In the genomic region with DNA sequence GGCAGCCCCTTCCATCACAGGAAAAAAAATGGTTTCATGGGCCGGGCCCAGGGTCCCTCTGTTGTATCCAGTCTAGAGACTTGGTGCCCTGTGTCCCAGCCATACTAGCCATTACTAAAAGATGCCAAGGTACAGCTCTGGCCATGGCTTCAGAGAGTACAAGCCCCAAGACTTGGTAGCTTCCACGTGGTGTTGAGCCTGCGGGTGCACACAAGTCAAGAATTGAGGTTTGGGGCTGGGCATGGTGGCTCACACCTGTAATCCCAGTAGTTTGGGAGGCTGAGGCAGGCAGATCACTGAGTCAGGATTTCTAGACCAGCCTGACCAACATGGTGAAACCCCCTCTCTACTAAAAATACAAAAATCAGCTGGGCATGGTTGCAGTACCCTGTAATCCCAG, we compare ENCODE assay signal across 2 cellular contexts.
TF ChIP-seq lines count a peak whose summit lies in the region.

No MANE protein-coding gene starts in this region.

TF ChIP-seq in K562, 482 proteins besides CTCF, POLR2A, EP300 and RAD21:
- TF ChIP-seq ZNF830 (CRISPR knock-in tag; IDR thresholded peaks at IDR 0.05) (no peak), PRPF4 (IDR thresholded peaks at IDR 0.05; ENCODE audit: insufficient read depth, low read depth, low read length, poor library complexity, severe bottlenecking) (no peak), CXXC5 (CRISPR knock-in tag; IDR thresholded peaks at IDR 0.05) (no peak), GTF2F1 (IDR thresholded peaks at IDR 0.05; ENCODE audit: low read depth, low read length) (peak; percentile 95), ATF3 (IDR thresholded peaks at IDR 0.05) (no peak), ATF3 (CRISPR knock-in tag; conservative IDR thresholded peaks at IDR 0.05) (0 out of 2 replicates have a peak, but pooled peaks have one; percentile 26), HCFC1 (IDR thresholded peaks at IDR 0.05; ENCODE audit: low read depth, low read length) (peak; percentile 32; the same call in 1 of the 2 replicates), SMARCB1 (IDR thresholded peaks at IDR 0.05; ENCODE audit: insufficient read length, low read depth) (no peak), ELK3 (CRISPR knock-in tag; IDR thresholded peaks at IDR 0.05) (no peak), FUS (optimal IDR thresholded peaks at IDR 0.05; ENCODE audit: low read depth, low read length) (no peak), PURB (CRISPR knock-in tag; IDR thresholded peaks at IDR 0.05; ENCODE audit: low read depth) (no peak), ZNF354B (CRISPR knock-in tag; IDR thresholded peaks at IDR 0.05) (no peak), SRSF7 (optimal IDR thresholded peaks at IDR 0.05; ENCODE audit: low read depth, low read length) (no peak), ZNF444 (CRISPR knock-in tag; IDR thresholded peaks at IDR 0.05) (no peak), POLR2B (IDR thresholded peaks at IDR 0.05; ENCODE audit: low read depth, partially characterized antibody) (no peak), ARID3A (IDR thresholded peaks at IDR 0.05; ENCODE audit: borderline replicate concordance, low read depth, low read length) (no peak), XRCC5 (IDR thresholded peaks at IDR 0.05; ENCODE audit: low read depth, low read length) (no peak)
- TF ChIP-seq, protein P1, sequence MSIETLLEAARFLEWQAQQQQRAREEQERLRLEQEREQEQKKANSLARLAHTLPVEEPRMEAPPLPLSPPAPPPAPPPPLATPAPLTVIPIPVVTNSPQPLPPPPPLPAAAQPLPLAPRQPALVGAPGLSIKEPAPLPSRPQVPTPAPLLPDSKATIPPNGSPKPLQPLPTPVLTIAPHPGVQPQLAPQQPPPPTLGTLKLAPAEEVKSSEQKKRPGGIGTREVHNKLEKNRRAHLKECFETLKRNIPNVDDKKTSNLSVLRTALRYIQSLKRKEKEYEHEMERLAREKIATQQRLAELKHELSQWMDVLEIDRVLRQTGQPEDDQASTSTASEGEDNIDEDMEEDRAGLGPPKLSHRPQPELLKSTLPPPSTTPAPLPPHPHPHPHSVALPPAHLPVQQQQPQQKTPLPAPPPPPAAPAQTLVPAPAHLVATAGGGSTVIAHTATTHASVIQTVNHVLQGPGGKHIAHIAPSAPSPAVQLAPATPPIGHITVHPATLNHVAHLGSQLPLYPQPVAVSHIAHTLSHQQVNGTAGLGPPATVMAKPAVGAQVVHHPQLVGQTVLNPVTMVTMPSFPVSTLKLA (conservative IDR thresholded peaks at IDR 0.05): no peak
- TF ChIP-seq, protein P2, sequence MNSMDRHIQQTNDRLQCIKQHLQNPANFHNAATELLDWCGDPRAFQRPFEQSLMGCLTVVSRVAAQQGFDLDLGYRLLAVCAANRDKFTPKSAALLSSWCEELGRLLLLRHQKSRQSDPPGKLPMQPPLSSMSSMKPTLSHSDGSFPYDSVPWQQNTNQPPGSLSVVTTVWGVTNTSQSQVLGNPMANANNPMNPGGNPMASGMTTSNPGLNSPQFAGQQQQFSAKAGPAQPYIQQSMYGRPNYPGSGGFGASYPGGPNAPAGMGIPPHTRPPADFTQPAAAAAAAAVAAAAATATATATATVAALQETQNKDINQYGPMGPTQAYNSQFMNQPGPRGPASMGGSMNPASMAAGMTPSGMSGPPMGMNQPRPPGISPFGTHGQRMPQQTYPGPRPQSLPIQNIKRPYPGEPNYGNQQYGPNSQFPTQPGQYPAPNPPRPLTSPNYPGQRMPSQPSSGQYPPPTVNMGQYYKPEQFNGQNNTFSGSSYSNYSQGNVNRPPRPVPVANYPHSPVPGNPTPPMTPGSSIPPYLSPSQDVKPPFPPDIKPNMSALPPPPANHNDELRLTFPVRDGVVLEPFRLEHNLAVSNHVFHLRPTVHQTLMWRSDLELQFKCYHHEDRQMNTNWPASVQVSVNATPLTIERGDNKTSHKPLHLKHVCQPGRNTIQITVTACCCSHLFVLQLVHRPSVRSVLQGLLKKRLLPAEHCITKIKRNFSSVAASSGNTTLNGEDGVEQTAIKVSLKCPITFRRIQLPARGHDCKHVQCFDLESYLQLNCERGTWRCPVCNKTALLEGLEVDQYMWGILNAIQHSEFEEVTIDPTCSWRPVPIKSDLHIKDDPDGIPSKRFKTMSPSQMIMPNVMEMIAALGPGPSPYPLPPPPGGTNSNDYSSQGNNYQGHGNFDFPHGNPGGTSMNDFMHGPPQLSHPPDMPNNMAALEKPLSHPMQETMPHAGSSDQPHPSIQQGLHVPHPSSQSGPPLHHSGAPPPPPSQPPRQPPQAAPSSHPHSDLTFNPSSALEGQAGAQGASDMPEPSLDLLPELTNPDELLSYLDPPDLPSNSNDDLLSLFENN (IDR thresholded peaks at IDR 0.05; ENCODE audit: low read depth in 2 of 2, low read length in 2 of 2): peak in 1 of 2 experiments; percentile 91; a peak in 2 of 4 replicates

TF ChIP-seq in H1, 55 proteins besides CTCF, POLR2A, EP300 and RAD21:
- no peak for TF ChIP-seq EZH2 (IDR thresholded peaks at IDR 0.05; ENCODE audit: low read depth, low read length, severe bottlenecking)
- peak; percentile 43; the same call in 1 of the 2 replicates for TF ChIP-seq POLR2AphosphoS5 (IDR thresholded peaks at IDR 0.05; ENCODE audit: low read depth, low read length)
- TF ChIP-seq TAF7 (optimal IDR thresholded peaks at IDR 0.05; ENCODE audit: borderline replicate concordance, low read depth, low read length): peak; percentile 79
